Comparison of ENCODE assay signal across 9 cellular contexts in genomic region chr13:42270857-42271215, GRCh38. TPM values are rescaled to one million over a fixed set of nuclear protein-coding genes. Genes with fewer than 3 reads are reported as not detected.
DNase-seq lines count a peak whose midpoint lies in the region; ATAC-seq and TF ChIP-seq lines count a peak whose summit lies in the region.
"Had no signal": no experiment of that assay in that cellular context is flagged by ENCODE, and none has a peak within 500 bp of the region (broad histone marks: within the 10 kb centered on the region; RNA-seq: fewer than 3 reads in every experiment).

No MANE protein-coding gene starts in this region.

- H2BK12ac ChIP-seq in mesenchymal stem cell (ENCODE audit: low read length in 2 of 2): peak overlapping the region; percentile 30 to 75

- H2BK15ac ChIP-seq in mesenchymal stem cell (ENCODE audit: low read depth, poor library complexity, severe bottlenecking): no peak overlapping the region

- peak overlapping the region in 1 of 2 experiments; percentile 68 for H3K4ac ChIP-seq in mesenchymal stem cell (ENCODE audit: low read depth in 1 of 2, low read length in 2 of 2)

- H3K9me3 ChIP-seq in left ventricle myocardium inferior (replicated peaks) (no peaks in the 10 kb centered on the region), mesenchymal stem cell (ENCODE audit: control insufficient read depth, low read length) (no peaks in the 10 kb centered on the region)

- H3K36me3 ChIP-seq in left ventricle myocardium inferior (no peaks in the 10 kb centered on the region), mesenchymal stem cell (ENCODE audit: control insufficient read depth in 1 of 2, insufficient read depth in 2 of 2, low read depth in 1 of 2, low read length in 2 of 2) (no peaks in the 10 kb centered on the region), urinary bladder (ENCODE audit: insufficient read depth) (no peaks in the 10 kb centered on the region)

- peak overlapping the region; percentile 93 for H3K9ac ChIP-seq in mesenchymal stem cell (ENCODE audit: low read length)

- H3K27ac ChIP-seq in left ventricle myocardium inferior (replicated peaks): peak overlapping the region; percentile 91
- H3K27ac ChIP-seq in mesenchymal stem cell (ENCODE audit: low read length, poor library complexity, severe bottlenecking): peak overlapping the region; percentile 76
- H3K27ac ChIP-seq in urinary bladder (ENCODE audit: low read depth): no peak overlapping the region

- in situ Hi-C loops in astrocyte of the spinal cord (cut with HindIII; ENCODE audit: low sequenced_read_pairs): no loop called here

- H4K91ac ChIP-seq in mesenchymal stem cell (ENCODE audit: low read length): no peak overlapping the region

- peaks cover 43% of the 10 kb centered on the region for H3K4me1 ChIP-seq in left ventricle myocardium inferior
- peaks cover 5% of the 10 kb centered on the region for H3K4me1 ChIP-seq in mesenchymal stem cell (ENCODE audit: control insufficient read depth, insufficient read depth, low read depth, low read length)
- H3K4me1 ChIP-seq in urinary bladder (ENCODE audit: insufficient read depth): no peaks in the 10 kb centered on the region

- peak overlapping the region; percentile 81 for H4K8ac ChIP-seq in mesenchymal stem cell (ENCODE audit: low read length)

- peak overlapping the region; percentile 98 for H3K4me3 ChIP-seq in left ventricle myocardium inferior
- H3K4me3 ChIP-seq in astrocyte of the spinal cord (ENCODE audit: low read depth, low read length): peak overlapping the region; percentile 56
- H3K4me3 ChIP-seq in mesenchymal stem cell (ENCODE audit: insufficient read depth in 1 of 2, low read depth in 1 of 2, low read length in 2 of 2): peak overlapping the region in 1 of 2 experiments; percentile 81
- H3K4me3 ChIP-seq in urinary bladder (ENCODE audit: low read depth, low read length): peak overlapping the region; percentile 86

- no peak overlapping the region for H3K18ac ChIP-seq in mesenchymal stem cell (ENCODE audit: low read depth in 1 of 2, low read length in 2 of 2)

- intact Hi-C loops in left ventricle myocardium inferior (cut with micrococcal nuclease) (no loop called here), Right ventricle myocardium superior (cut with DNase I) (no loop called here)

- no peak overlapping the region for H3K23ac ChIP-seq in mesenchymal stem cell (ENCODE audit: low read length in 2 of 2)

- peak overlapping the region; percentile 64 for H3K4me2 ChIP-seq in mesenchymal stem cell (ENCODE audit: low read length, poor library complexity, severe bottlenecking)

- DNase-seq in left ventricle myocardium inferior (no peak), Right ventricle myocardium superior (no peak), astrocyte of the spinal cord (ENCODE audit: low read depth, low spot score) (no peak), mesenchymal stem cell (no peak), hepatic stellate cell (ENCODE audit: low spot score) (no peak), cerebellar cortex (ENCODE audit: low spot score) (no peak)
- DNase-seq: activated CD4-positive, alpha-beta T cell treated with anti-CD3 and anti-CD28 coated beads for 1 hour had no signal

- no peak for TF ChIP-seq CTCF in left ventricle myocardium inferior (IDR thresholded peaks at IDR 0.05; ENCODE audit: borderline replicate concordance)
- TF ChIP-seq CTCF in astrocyte of the spinal cord (IDR thresholded peaks at IDR 0.05; ENCODE audit: low read depth, low read length): no peak

- ATAC-seq in Right ventricle myocardium superior (ENCODE audit: poor library complexity): no peak
- ATAC-seq in HG03469 (IDR thresholded peaks at IDR 0.05; ENCODE audit: unreplicated experiment): no peak

- H3K14ac ChIP-seq in mesenchymal stem cell (ENCODE audit: low read length in 2 of 2): no peak overlapping the region

- H3K27me3 ChIP-seq in left ventricle myocardium inferior (ENCODE audit: low read depth) (no peaks in the 10 kb centered on the region), mesenchymal stem cell (ENCODE audit: control insufficient read depth in 1 of 2, insufficient read depth in 1 of 2, low read length in 2 of 2) (no peaks in the 10 kb centered on the region)

- no peak overlapping the region for H2AK5ac ChIP-seq in mesenchymal stem cell (ENCODE audit: low read length, severe bottlenecking)

- no peak overlapping the region for H2BK5ac ChIP-seq in mesenchymal stem cell (ENCODE audit: low read depth, low read length, poor library complexity, severe bottlenecking)

- WGBS in mesenchymal stem cell: 95% methylated on average over 6 of the region's 6 CpGs
- 83% methylated on average over 6 of the region's 6 CpGs for WGBS in urinary bladder

- H2BK120ac ChIP-seq in mesenchymal stem cell (ENCODE audit: low read depth, low read length): no peak overlapping the region

- peaks cover 8% of the 10 kb centered on the region for H3K79me1 ChIP-seq in mesenchymal stem cell (replicated peaks; ENCODE audit: low read length, poor library complexity, severe bottlenecking)

- peak overlapping the region; percentile 75 for H2AFZ ChIP-seq in mesenchymal stem cell (ENCODE audit: low read depth, low read length)

RNA-seq across cellular contexts. Expression of gene AKAP11, which starts 1.1 kb away (rescaled TPM):
- 22.7 TPM for total RNA-seq in left ventricle myocardium inferior
- 20.7 TPM for total RNA-seq in Right ventricle myocardium superior
- polyA plus RNA-seq in mesenchymal stem cell (2013, experiment 1 of 2): 13.0 TPM
- 13.2 TPM for polyA plus RNA-seq in mesenchymal stem cell (2013, experiment 2 of 2)
- 59.2 TPM for total RNA-seq in urinary bladder
- 18.2 TPM for polyA plus RNA-seq in urinary bladder
